4 cellular contexts compared by ENCODE assay signal in the genomic region with DNA sequence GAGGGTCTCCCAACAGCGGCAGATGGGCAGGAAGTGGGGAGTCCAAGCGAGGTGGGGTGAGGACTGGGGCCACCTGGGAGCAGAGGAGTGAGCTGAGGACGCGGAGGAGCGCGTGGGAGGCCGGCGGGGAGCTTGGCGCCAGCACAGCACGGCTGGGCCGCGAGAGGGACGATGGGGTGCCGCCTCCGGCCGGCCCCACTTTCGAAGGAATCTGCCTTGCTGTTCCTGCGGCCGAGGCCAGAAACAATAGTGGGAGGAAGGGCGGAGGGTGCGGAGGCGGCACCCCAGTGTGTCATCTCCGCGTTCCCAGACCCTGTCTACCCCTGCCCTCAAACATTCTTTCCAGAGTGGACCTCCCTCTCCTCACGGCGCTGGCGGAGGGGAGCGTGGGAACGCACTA.
TF ChIP-seq lines count a peak whose summit lies in the region.

No MANE protein-coding gene starts in this region.

TF ChIP-seq in Ishikawa, 13 proteins besides CTCF, POLR2A, EP300 and RAD21:
- TF ChIP-seq CEBPB (IDR thresholded peaks at IDR 0.05): no peak
- TF ChIP-seq FOXM1 (IDR thresholded peaks at IDR 0.05; ENCODE audit: borderline replicate concordance, low read depth): no peak
- TF ChIP-seq EGR1 (IDR thresholded peaks at IDR 0.05): peak; percentile 7; the same call in 1 of the 2 replicates
- no peak for TF ChIP-seq YY1 (IDR thresholded peaks at IDR 0.05; ENCODE audit: low read depth)

TF ChIP-seq in K562, 482 proteins besides CTCF, POLR2A, EP300 and RAD21 (continues in another document):
- TF ChIP-seq NR4A1 (CRISPR knock-in tag; IDR thresholded peaks at IDR 0.05): no peak
- TF ChIP-seq NR4A1 (tag; IDR thresholded peaks at IDR 0.05): no peak
- TF ChIP-seq KDM1A (IDR thresholded peaks at IDR 0.05): no peak
- TF ChIP-seq ZNF764 (CRISPR knock-in tag; IDR thresholded peaks at IDR 0.05; ENCODE audit: low read depth): no peak
- TF ChIP-seq, protein P1, sequence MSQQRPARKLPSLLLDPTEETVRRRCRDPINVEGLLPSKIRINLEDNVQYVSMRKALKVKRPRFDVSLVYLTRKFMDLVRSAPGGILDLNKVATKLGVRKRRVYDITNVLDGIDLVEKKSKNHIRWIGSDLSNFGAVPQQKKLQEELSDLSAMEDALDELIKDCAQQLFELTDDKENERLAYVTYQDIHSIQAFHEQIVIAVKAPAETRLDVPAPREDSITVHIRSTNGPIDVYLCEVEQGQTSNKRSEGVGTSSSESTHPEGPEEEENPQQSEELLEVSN (IDR thresholded peaks at IDR 0.05; ENCODE audit: borderline replicate concordance in 1 of 2, extremely low read depth in 1 of 2, insufficient read depth in 1 of 2, insufficient read length in 1 of 2, low read depth in 1 of 2, low read length in 1 of 2, poor library complexity in 1 of 2, severe bottlenecking in 1 of 2): peak in 1 of 2 experiments; percentile 10
- TF ChIP-seq ZNF507 (tag; conservative IDR thresholded peaks at IDR 0.05): no peak
- no peak for TF ChIP-seq ZNF586 (CRISPR knock-in tag; conservative IDR thresholded peaks at IDR 0.05)
- no peak for TF ChIP-seq PHF21A (IDR thresholded peaks at IDR 0.05; ENCODE audit: borderline replicate concordance, low read depth)
- TF ChIP-seq ZNF263 (CRISPR knock-in tag; IDR thresholded peaks at IDR 0.05; ENCODE audit: borderline replicate concordance): peak; percentile 62
- TF ChIP-seq ZFP36 (IDR thresholded peaks at IDR 0.05; ENCODE audit: low read depth, low read length, partially characterized antibody): no peak
- TF ChIP-seq, protein P2, sequence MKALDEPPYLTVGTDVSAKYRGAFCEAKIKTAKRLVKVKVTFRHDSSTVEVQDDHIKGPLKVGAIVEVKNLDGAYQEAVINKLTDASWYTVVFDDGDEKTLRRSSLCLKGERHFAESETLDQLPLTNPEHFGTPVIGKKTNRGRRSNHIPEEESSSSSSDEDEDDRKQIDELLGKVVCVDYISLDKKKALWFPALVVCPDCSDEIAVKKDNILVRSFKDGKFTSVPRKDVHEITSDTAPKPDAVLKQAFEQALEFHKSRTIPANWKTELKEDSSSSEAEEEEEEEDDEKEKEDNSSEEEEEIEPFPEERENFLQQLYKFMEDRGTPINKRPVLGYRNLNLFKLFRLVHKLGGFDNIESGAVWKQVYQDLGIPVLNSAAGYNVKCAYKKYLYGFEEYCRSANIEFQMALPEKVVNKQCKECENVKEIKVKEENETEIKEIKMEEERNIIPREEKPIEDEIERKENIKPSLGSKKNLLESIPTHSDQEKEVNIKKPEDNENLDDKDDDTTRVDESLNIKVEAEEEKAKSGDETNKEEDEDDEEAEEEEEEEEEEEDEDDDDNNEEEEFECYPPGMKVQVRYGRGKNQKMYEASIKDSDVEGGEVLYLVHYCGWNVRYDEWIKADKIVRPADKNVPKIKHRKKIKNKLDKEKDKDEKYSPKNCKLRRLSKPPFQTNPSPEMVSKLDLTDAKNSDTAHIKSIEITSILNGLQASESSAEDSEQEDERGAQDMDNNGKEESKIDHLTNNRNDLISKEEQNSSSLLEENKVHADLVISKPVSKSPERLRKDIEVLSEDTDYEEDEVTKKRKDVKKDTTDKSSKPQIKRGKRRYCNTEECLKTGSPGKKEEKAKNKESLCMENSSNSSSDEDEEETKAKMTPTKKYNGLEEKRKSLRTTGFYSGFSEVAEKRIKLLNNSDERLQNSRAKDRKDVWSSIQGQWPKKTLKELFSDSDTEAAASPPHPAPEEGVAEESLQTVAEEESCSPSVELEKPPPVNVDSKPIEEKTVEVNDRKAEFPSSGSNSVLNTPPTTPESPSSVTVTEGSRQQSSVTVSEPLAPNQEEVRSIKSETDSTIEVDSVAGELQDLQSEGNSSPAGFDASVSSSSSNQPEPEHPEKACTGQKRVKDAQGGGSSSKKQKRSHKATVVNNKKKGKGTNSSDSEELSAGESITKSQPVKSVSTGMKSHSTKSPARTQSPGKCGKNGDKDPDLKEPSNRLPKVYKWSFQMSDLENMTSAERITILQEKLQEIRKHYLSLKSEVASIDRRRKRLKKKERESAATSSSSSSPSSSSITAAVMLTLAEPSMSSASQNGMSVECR (CRISPR knock-in tag; IDR thresholded peaks at IDR 0.05): no peak

TF ChIP-seq in H1, 55 proteins besides CTCF, POLR2A, EP300 and RAD21:
- TF ChIP-seq, protein P3, sequence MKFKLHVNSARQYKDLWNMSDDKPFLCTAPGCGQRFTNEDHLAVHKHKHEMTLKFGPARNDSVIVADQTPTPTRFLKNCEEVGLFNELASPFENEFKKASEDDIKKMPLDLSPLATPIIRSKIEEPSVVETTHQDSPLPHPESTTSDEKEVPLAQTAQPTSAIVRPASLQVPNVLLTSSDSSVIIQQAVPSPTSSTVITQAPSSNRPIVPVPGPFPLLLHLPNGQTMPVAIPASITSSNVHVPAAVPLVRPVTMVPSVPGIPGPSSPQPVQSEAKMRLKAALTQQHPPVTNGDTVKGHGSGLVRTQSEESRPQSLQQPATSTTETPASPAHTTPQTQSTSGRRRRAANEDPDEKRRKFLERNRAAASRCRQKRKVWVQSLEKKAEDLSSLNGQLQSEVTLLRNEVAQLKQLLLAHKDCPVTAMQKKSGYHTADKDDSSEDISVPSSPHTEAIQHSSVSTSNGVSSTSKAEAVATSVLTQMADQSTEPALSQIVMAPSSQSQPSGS (IDR thresholded peaks at IDR 0.05; ENCODE audit: low read length): no peak
- TF ChIP-seq GTF2F1 (IDR thresholded peaks at IDR 0.05; ENCODE audit: borderline replicate concordance, low read depth, low read length) (no peak), CBX8 (IDR thresholded peaks at IDR 0.05; ENCODE audit: borderline replicate concordance, low read depth, low read length) (no peak), TBP (IDR thresholded peaks at IDR 0.05; ENCODE audit: low read depth, low read length) (no peak), SP2 (IDR thresholded peaks at IDR 0.05; ENCODE audit: low read length) (no peak), PHF8 (conservative IDR thresholded peaks at IDR 0.05; ENCODE audit: low read depth, low read length) (no peak), BRCA1 (IDR thresholded peaks at IDR 0.05; ENCODE audit: low read depth, low read length) (no peak)

TF ChIP-seq in GM23338, 12 proteins besides CTCF, POLR2A, EP300 and RAD21:
- no peak for TF ChIP-seq ZNF331 (CRISPR knock-in tag; IDR thresholded peaks at IDR 0.05; ENCODE audit: low read depth)
- no peak for TF ChIP-seq JUNB (IDR thresholded peaks at IDR 0.05; ENCODE audit: unreplicated experiment)
- TF ChIP-seq EZH2phosphoT487 (IDR thresholded peaks at IDR 0.05; ENCODE audit: unreplicated experiment): no peak
- TF ChIP-seq, protein P4, sequence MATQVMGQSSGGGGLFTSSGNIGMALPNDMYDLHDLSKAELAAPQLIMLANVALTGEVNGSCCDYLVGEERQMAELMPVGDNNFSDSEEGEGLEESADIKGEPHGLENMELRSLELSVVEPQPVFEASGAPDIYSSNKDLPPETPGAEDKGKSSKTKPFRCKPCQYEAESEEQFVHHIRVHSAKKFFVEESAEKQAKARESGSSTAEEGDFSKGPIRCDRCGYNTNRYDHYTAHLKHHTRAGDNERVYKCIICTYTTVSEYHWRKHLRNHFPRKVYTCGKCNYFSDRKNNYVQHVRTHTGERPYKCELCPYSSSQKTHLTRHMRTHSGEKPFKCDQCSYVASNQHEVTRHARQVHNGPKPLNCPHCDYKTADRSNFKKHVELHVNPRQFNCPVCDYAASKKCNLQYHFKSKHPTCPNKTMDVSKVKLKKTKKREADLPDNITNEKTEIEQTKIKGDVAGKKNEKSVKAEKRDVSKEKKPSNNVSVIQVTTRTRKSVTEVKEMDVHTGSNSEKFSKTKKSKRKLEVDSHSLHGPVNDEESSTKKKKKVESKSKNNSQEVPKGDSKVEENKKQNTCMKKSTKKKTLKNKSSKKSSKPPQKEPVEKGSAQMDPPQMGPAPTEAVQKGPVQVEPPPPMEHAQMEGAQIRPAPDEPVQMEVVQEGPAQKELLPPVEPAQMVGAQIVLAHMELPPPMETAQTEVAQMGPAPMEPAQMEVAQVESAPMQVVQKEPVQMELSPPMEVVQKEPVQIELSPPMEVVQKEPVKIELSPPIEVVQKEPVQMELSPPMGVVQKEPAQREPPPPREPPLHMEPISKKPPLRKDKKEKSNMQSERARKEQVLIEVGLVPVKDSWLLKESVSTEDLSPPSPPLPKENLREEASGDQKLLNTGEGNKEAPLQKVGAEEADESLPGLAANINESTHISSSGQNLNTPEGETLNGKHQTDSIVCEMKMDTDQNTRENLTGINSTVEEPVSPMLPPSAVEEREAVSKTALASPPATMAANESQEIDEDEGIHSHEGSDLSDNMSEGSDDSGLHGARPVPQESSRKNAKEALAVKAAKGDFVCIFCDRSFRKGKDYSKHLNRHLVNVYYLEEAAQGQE (IDR thresholded peaks at IDR 0.05; ENCODE audit: unreplicated experiment): no peak
- no peak for TF ChIP-seq NANOG (IDR thresholded peaks at IDR 0.05; ENCODE audit: borderline replicate concordance)
- TF ChIP-seq POLR2AphosphoS5 (IDR thresholded peaks at IDR 0.05; ENCODE audit: low read depth): no peak
- TF ChIP-seq ZNF114 (CRISPR knock-in tag; IDR thresholded peaks at IDR 0.05): no peak
- TF ChIP-seq CREB1 (CRISPR knock-in tag; IDR thresholded peaks at IDR 0.05; ENCODE audit: low read depth): no peak
- TF ChIP-seq, protein P5, sequence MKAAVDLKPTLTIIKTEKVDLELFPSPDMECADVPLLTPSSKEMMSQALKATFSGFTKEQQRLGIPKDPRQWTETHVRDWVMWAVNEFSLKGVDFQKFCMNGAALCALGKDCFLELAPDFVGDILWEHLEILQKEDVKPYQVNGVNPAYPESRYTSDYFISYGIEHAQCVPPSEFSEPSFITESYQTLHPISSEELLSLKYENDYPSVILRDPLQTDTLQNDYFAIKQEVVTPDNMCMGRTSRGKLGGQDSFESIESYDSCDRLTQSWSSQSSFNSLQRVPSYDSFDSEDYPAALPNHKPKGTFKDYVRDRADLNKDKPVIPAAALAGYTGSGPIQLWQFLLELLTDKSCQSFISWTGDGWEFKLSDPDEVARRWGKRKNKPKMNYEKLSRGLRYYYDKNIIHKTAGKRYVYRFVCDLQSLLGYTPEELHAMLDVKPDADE (IDR thresholded peaks at IDR 0.05): no peak
- no peak for TF ChIP-seq EZH2 (IDR thresholded peaks at IDR 0.05; ENCODE audit: low read depth, unreplicated experiment)
- TF ChIP-seq, protein P6, sequence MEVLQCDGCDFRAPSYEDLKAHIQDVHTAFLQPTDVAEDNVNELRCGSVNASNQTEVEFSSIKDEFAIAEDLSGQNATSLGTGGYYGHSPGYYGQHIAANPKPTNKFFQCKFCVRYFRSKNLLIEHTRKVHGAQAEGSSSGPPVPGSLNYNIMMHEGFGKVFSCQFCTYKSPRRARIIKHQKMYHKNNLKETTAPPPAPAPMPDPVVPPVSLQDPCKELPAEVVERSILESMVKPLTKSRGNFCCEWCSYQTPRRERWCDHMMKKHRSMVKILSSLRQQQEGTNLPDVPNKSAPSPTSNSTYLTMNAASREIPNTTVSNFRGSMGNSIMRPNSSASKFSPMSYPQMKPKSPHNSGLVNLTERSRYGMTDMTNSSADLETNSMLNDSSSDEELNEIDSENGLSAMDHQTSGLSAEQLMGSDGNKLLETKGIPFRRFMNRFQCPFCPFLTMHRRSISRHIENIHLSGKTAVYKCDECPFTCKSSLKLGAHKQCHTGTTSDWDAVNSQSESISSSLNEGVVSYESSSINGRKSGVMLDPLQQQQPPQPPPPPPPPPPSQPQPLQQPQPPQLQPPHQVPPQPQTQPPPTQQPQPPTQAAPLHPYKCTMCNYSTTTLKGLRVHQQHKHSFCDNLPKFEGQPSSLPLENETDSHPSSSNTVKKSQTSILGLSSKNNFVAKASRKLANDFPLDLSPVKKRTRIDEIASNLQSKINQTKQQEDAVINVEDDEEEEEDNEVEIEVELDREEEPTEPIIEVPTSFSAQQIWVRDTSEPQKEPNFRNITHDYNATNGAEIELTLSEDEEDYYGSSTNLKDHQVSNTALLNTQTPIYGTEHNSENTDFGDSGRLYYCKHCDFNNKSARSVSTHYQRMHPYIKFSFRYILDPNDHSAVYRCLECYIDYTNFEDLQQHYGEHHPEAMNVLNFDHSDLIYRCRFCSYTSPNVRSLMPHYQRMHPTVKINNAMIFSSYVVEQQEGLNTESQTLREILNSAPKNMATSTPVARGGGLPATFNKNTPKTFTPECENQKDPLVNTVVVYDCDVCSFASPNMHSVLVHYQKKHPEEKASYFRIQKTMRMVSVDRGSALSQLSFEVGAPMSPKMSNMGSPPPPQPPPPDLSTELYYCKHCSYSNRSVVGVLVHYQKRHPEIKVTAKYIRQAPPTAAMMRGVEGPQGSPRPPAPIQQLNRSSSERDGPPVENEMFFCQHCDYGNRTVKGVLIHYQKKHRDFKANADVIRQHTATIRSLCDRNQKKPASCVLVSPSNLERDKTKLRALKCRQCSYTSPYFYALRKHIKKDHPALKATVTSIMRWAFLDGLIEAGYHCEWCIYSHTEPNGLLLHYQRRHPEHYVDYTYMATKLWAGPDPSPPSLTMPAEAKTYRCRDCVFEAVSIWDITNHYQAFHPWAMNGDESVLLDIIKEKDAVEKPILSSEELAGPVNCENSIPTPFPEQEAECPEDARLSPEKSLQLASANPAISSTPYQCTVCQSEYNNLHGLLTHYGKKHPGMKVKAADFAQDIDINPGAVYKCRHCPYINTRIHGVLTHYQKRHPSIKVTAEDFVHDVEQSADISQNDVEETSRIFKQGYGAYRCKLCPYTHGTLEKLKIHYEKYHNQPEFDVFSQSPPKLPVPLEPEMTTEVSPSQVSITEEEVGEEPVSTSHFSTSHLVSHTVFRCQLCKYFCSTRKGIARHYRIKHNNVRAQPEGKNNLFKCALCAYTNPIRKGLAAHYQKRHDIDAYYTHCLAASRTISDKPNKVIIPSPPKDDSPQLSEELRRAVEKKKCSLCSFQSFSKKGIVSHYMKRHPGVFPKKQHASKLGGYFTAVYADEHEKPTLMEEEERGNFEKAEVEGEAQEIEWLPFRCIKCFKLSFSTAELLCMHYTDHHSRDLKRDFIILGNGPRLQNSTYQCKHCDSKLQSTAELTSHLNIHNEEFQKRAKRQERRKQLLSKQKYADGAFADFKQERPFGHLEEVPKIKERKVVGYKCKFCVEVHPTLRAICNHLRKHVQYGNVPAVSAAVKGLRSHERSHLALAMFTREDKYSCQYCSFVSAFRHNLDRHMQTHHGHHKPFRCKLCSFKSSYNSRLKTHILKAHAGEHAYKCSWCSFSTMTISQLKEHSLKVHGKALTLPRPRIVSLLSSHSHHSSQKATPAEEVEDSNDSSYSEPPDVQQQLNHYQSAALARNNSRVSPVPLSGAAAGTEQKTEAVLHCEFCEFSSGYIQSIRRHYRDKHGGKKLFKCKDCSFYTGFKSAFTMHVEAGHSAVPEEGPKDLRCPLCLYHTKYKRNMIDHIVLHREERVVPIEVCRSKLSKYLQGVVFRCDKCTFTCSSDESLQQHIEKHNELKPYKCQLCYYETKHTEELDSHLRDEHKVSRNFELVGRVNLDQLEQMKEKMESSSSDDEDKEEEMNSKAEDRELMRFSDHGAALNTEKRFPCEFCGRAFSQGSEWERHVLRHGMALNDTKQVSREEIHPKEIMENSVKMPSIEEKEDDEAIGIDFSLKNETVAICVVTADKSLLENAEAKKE (CRISPR knock-in tag; IDR thresholded peaks at IDR 0.05): no peak
- TF ChIP-seq STAT1 (IDR thresholded peaks at IDR 0.05; ENCODE audit: unreplicated experiment): no peak
